Comparison of ENCODE assay signal across 1 cellular context in genomic region chr10:51231754-51232153, GRCh38.
TF ChIP-seq lines count a peak whose summit lies in the region.

No MANE protein-coding gene starts in this region.

TF ChIP-seq in HEK293, 187 proteins besides CTCF, POLR2A, EP300 and RAD21 (continued from another document and continues in another):
- peak; percentile 22; the same call in 1 of the 2 replicates for TF ChIP-seq ZSCAN30 (tag by site-specific recombination; IDR thresholded peaks at IDR 0.05)
- TF ChIP-seq ZBTB17 (tag by site-specific recombination; IDR thresholded peaks at IDR 0.05): peak; percentile 46; the same call in 1 of the 2 replicates
- no peak for TF ChIP-seq KLF16 (tag by site-specific recombination; IDR thresholded peaks at IDR 0.05)
- no peak for TF ChIP-seq ZNF341 (tag by site-specific recombination; IDR thresholded peaks at IDR 0.05; ENCODE audit: low read depth)
- TF ChIP-seq ZNF776 (tag by site-specific recombination; IDR thresholded peaks at IDR 0.05; ENCODE audit: borderline replicate concordance): no peak
- TF ChIP-seq ZNF223 (tag by site-specific recombination; IDR thresholded peaks at IDR 0.05): no peak
- no peak; the same call in 1 of the 2 replicates for TF ChIP-seq ZNF561 (tag by site-specific recombination; IDR thresholded peaks at IDR 0.05; ENCODE audit: borderline replicate concordance)
- TF ChIP-seq ZNF175 (tag by site-specific recombination; IDR thresholded peaks at IDR 0.05): no peak
- TF ChIP-seq EGR2 (tag by site-specific recombination; IDR thresholded peaks at IDR 0.05; ENCODE audit: low read depth): no peak
- TF ChIP-seq PRDM6 (tag by site-specific recombination; IDR thresholded peaks at IDR 0.05): peak; percentile 92
- no peak for TF ChIP-seq ZBTB49 (tag by site-specific recombination; IDR thresholded peaks at IDR 0.05; ENCODE audit: low read depth)
- no peak for TF ChIP-seq ZNF747 (tag by site-specific recombination; IDR thresholded peaks at IDR 0.05)
- no peak for TF ChIP-seq GLI4 (tag by site-specific recombination; IDR thresholded peaks at IDR 0.05)
- TF ChIP-seq ZNF791 (tag by site-specific recombination; IDR thresholded peaks at IDR 0.05): no peak
- TF ChIP-seq SP2 (tag by site-specific recombination; IDR thresholded peaks at IDR 0.05): no peak
- no peak for TF ChIP-seq HOXA7 (CRISPR knock-in tag; IDR thresholded peaks at IDR 0.05; ENCODE audit: borderline replicate concordance)
- TF ChIP-seq KLF1 (tag by site-specific recombination; IDR thresholded peaks at IDR 0.05): no peak
- TF ChIP-seq SCRT2 (tag by site-specific recombination; IDR thresholded peaks at IDR 0.05): no peak
- no peak for TF ChIP-seq ZNF530 (tag by site-specific recombination; IDR thresholded peaks at IDR 0.05; ENCODE audit: low read depth)
- TF ChIP-seq ZNF513 (tag by site-specific recombination; IDR thresholded peaks at IDR 0.05): no peak
- TF ChIP-seq, protein P1, sequence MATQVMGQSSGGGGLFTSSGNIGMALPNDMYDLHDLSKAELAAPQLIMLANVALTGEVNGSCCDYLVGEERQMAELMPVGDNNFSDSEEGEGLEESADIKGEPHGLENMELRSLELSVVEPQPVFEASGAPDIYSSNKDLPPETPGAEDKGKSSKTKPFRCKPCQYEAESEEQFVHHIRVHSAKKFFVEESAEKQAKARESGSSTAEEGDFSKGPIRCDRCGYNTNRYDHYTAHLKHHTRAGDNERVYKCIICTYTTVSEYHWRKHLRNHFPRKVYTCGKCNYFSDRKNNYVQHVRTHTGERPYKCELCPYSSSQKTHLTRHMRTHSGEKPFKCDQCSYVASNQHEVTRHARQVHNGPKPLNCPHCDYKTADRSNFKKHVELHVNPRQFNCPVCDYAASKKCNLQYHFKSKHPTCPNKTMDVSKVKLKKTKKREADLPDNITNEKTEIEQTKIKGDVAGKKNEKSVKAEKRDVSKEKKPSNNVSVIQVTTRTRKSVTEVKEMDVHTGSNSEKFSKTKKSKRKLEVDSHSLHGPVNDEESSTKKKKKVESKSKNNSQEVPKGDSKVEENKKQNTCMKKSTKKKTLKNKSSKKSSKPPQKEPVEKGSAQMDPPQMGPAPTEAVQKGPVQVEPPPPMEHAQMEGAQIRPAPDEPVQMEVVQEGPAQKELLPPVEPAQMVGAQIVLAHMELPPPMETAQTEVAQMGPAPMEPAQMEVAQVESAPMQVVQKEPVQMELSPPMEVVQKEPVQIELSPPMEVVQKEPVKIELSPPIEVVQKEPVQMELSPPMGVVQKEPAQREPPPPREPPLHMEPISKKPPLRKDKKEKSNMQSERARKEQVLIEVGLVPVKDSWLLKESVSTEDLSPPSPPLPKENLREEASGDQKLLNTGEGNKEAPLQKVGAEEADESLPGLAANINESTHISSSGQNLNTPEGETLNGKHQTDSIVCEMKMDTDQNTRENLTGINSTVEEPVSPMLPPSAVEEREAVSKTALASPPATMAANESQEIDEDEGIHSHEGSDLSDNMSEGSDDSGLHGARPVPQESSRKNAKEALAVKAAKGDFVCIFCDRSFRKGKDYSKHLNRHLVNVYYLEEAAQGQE (tag by site-specific recombination; IDR thresholded peaks at IDR 0.05): no peak
- TF ChIP-seq ZNF112 (tag by site-specific recombination; IDR thresholded peaks at IDR 0.05): no peak
- TF ChIP-seq ZNF248 (tag by site-specific recombination; IDR thresholded peaks at IDR 0.05): no peak
- TF ChIP-seq ZNF114 (tag by site-specific recombination; IDR thresholded peaks at IDR 0.05): no peak
- no peak for TF ChIP-seq TSHZ1 (tag by site-specific recombination; IDR thresholded peaks at IDR 0.05; ENCODE audit: borderline replicate concordance)
- no peak for TF ChIP-seq MEIS1 (CRISPR knock-in tag; IDR thresholded peaks at IDR 0.05; ENCODE audit: borderline replicate concordance)
- TF ChIP-seq REPIN1 (tag by site-specific recombination; IDR thresholded peaks at IDR 0.05; ENCODE audit: low read depth): no peak
- TF ChIP-seq GLI2 (tag by site-specific recombination; IDR thresholded peaks at IDR 0.05; ENCODE audit: borderline replicate concordance, low read depth): no peak
- TF ChIP-seq TRIM28 (IDR thresholded peaks at IDR 0.05; ENCODE audit: borderline replicate concordance, low read length): no peak
- no peak for TF ChIP-seq ZNF221 (tag by site-specific recombination; IDR thresholded peaks at IDR 0.05; ENCODE audit: borderline replicate concordance)
- no peak for TF ChIP-seq ZNF768 (tag by site-specific recombination; IDR thresholded peaks at IDR 0.05)
- TF ChIP-seq, protein P2, sequence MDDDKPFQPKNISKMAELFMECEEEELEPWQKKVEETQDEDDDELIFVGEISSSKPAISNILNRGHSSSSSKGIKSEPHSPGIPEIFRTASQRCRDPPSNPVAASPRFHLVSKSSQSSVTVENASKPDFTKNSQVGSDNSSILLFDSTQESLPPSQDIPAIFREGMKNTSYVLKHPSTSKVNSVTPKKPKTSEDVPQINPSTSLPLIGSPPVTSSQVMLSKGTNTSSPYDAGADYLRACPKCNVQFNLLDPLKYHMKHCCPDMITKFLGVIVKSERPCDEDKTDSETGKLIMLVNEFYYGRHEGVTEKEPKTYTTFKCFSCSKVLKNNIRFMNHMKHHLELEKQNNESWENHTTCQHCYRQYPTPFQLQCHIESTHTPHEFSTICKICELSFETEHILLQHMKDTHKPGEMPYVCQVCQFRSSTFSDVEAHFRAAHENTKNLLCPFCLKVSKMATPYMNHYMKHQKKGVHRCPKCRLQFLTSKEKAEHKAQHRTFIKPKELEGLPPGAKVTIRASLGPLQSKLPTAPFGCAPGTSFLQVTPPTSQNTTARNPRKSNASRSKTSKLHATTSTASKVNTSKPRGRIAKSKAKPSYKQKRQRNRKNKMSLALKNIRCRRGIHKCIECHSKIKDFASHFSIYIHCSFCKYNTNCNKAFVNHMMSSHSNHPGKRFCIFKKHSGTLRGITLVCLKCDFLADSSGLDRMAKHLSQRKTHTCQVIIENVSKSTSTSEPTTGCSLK (tag by site-specific recombination; IDR thresholded peaks at IDR 0.05): no peak
- no peak for TF ChIP-seq ZBTB48 (tag by site-specific recombination; IDR thresholded peaks at IDR 0.05)
- peak; percentile 60; the same call in 1 of the 2 replicates for TF ChIP-seq ZEB2 (tag by site-specific recombination; IDR thresholded peaks at IDR 0.05)
- no peak for TF ChIP-seq ZNF658 (tag by site-specific recombination; IDR thresholded peaks at IDR 0.05)
- TF ChIP-seq ZFP41 (tag by site-specific recombination; IDR thresholded peaks at IDR 0.05; ENCODE audit: borderline replicate concordance): no peak
- peak; percentile 66 for TF ChIP-seq ZNF580 (tag by site-specific recombination; IDR thresholded peaks at IDR 0.05)
- TF ChIP-seq, protein P3, sequence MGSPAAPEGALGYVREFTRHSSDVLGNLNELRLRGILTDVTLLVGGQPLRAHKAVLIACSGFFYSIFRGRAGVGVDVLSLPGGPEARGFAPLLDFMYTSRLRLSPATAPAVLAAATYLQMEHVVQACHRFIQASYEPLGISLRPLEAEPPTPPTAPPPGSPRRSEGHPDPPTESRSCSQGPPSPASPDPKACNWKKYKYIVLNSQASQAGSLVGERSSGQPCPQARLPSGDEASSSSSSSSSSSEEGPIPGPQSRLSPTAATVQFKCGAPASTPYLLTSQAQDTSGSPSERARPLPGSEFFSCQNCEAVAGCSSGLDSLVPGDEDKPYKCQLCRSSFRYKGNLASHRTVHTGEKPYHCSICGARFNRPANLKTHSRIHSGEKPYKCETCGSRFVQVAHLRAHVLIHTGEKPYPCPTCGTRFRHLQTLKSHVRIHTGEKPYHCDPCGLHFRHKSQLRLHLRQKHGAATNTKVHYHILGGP (tag by site-specific recombination; IDR thresholded peaks at IDR 0.05): peak; percentile 37; the same call in 1 of the 2 replicates
- TF ChIP-seq, protein P4, sequence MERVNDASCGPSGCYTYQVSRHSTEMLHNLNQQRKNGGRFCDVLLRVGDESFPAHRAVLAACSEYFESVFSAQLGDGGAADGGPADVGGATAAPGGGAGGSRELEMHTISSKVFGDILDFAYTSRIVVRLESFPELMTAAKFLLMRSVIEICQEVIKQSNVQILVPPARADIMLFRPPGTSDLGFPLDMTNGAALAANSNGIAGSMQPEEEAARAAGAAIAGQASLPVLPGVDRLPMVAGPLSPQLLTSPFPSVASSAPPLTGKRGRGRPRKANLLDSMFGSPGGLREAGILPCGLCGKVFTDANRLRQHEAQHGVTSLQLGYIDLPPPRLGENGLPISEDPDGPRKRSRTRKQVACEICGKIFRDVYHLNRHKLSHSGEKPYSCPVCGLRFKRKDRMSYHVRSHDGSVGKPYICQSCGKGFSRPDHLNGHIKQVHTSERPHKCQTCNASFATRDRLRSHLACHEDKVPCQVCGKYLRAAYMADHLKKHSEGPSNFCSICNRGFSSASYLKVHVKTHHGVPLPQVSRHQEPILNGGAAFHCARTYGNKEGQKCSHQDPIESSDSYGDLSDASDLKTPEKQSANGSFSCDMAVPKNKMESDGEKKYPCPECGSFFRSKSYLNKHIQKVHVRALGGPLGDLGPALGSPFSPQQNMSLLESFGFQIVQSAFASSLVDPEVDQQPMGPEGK (tag by site-specific recombination; IDR thresholded peaks at IDR 0.05): no peak
- TF ChIP-seq ZNF558 (tag by site-specific recombination; IDR thresholded peaks at IDR 0.05): no peak
- no peak for TF ChIP-seq OVOL3 (tag by site-specific recombination; IDR thresholded peaks at IDR 0.05)
